23 cellular contexts compared by ENCODE assay signal in the genomic region with DNA sequence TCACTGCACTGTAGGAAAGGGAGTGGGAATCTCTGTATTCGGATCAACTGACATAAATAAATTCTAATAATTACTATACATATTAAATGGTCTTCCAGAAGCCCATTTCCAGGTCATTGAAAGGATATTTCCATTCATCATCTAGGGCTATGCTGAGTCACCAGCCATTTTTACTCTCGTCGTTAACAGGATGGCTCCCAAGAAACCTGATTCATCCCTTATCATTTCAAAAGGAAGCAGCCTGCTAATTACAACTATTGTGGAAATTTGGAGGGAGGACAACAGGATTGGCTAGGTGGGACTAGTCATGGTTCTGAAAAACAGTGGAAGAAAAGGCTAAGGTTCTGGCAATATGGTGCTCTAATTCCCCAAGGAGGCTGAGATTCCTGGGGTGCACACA. TPM values are rescaled to one million over a fixed set of nuclear protein-coding genes. Genes with fewer than 3 reads are reported as not detected.
"Had no signal": no experiment of that assay in that cellular context is flagged by ENCODE, and none has a peak within 500 bp of the region (broad histone marks: within the 10 kb centered on the region; RNA-seq: fewer than 3 reads in every experiment).

No MANE protein-coding gene starts in this region.

- H3K27me3 Mint-ChIP-seq: activated CD4-positive, alpha-beta T cell treated with anti-CD3 and anti-CD28 coated beads, Interleukin-2, amount 10 ng/mL, durations not matched to agents 7 days and 5 days; activated naive CD4-positive, alpha-beta T cell treated with anti-CD3 and anti-CD28 coated beads, Interleukin-2, amount 10 ng/mL, durations not matched to agents 7 days and 5 days; activated naive CD8-positive, alpha-beta T cell treated with anti-CD3 and anti-CD28 coated beads, Interleukin-2, amount 50 U/mL, for 24 hours; activated T-cell treated with anti-CD3 and anti-CD28 coated beads, Interleukin-2, amount 50 U/mL, for 24 hours had no signal

- H3K36me3 ChIP-seq: breast epithelium, esophagus muscularis mucosa, sigmoid colon, stomach, vagina had no signal

- ATAC-seq: activated CD8-positive, alpha-beta T cell treated with anti-CD3 and anti-CD28 coated beads, Interleukin-2, amount 10 ng/mL, durations not matched to agents 7 days and 5 days; activated naive CD8-positive, alpha-beta T cell treated with anti-CD3 and anti-CD28 coated beads, Interleukin-2, amount 50 U/mL, for 24 hours; stimulated activated effector memory CD8-positive, alpha-beta T cell treated with anti-CD3 and anti-CD28 coated beads, Interleukin-12 subunit alpha, Interleukin-12 subunit beta, amount 100 ng/mL, for 72 hours had no signal

- DNase-seq: activated CD4-positive, alpha-beta T cell treated with anti-CD3 and anti-CD28 coated beads, Interleukin-2, amount 10 ng/mL, durations not matched to agents 7 days and 5 days; activated CD8-positive, alpha-beta T cell treated with anti-CD3 and anti-CD28 coated beads, Interleukin-2, amount 10 ng/mL, durations not matched to agents 7 days and 5 days; activated naive CD4-positive, alpha-beta T cell treated with anti-CD3 and anti-CD28 coated beads, Interleukin-2, amount 10 ng/mL, durations not matched to agents 7 days and 5 days; activated naive CD8-positive, alpha-beta T cell treated with anti-CD3 and anti-CD28 coated beads, Interleukin-2, amount 50 U/mL, for 24 hours; activated T-cell treated with anti-CD3 and anti-CD28 coated beads, Interleukin-2, amount 50 U/mL, for 24 hours; aorta; cerebellar nuclear complex; cortex of kidney; effector CD4-positive, alpha-beta T cell; foreskin fibroblast; hippocampal formation; islet precursor cell; sigmoid colon; stimulated activated CD4-positive, alpha-beta T cell treated with anti-CD3 and anti-CD28 coated beads, Interleukin-4, amount 100 ng/mL, for 24 hours; stomach; trophoblast cell had no signal

- H3K4me3 ChIP-seq: breast epithelium, esophagus muscularis mucosa, lung, sigmoid colon, stomach, vagina had no signal

- H3K4me3 Mint-ChIP-seq: activated CD4-positive, alpha-beta T cell treated with anti-CD3 and anti-CD28 coated beads, Interleukin-2, amount 10 ng/mL, durations not matched to agents 7 days and 5 days; activated CD8-positive, alpha-beta T cell treated with anti-CD3 and anti-CD28 coated beads, Interleukin-2, amount 10 ng/mL, durations not matched to agents 7 days and 5 days; activated naive CD4-positive, alpha-beta T cell treated with anti-CD3 and anti-CD28 coated beads, Interleukin-2, amount 10 ng/mL, durations not matched to agents 7 days and 5 days; activated naive CD8-positive, alpha-beta T cell treated with anti-CD3 and anti-CD28 coated beads, Interleukin-2, amount 50 U/mL, for 24 hours; activated T-cell treated with anti-CD3 and anti-CD28 coated beads, Interleukin-2, amount 50 U/mL, for 24 hours; mesothelial cell of epicardium; nephron; stimulated activated effector memory CD8-positive, alpha-beta T cell treated with anti-CD3 and anti-CD28 coated beads, Interleukin-12 subunit alpha, Interleukin-12 subunit beta, amount 100 ng/mL, for 72 hours had no signal

- H3K4me1 ChIP-seq: breast epithelium, esophagus muscularis mucosa, sigmoid colon, stomach, vagina had no signal

- H3K36me3 Mint-ChIP-seq: activated naive CD4-positive, alpha-beta T cell treated with anti-CD3 and anti-CD28 coated beads, Interleukin-2, amount 10 ng/mL, durations not matched to agents 7 days and 5 days; mesothelial cell of epicardium; stimulated activated effector memory CD8-positive, alpha-beta T cell treated with anti-CD3 and anti-CD28 coated beads, Interleukin-12 subunit alpha, Interleukin-12 subunit beta, amount 100 ng/mL, for 72 hours had no signal

- H3K27ac Mint-ChIP-seq: activated CD4-positive, alpha-beta T cell treated with anti-CD3 and anti-CD28 coated beads, Interleukin-2, amount 10 ng/mL, durations not matched to agents 7 days and 5 days; activated CD8-positive, alpha-beta T cell treated with anti-CD3 and anti-CD28 coated beads, Interleukin-2, amount 10 ng/mL, durations not matched to agents 7 days and 5 days; activated naive CD4-positive, alpha-beta T cell treated with anti-CD3 and anti-CD28 coated beads, Interleukin-2, amount 10 ng/mL, durations not matched to agents 7 days and 5 days; activated naive CD8-positive, alpha-beta T cell treated with anti-CD3 and anti-CD28 coated beads, Interleukin-2, amount 50 U/mL, for 24 hours; activated T-cell treated with anti-CD3 and anti-CD28 coated beads, Interleukin-2, amount 50 U/mL, for 24 hours; mesothelial cell of epicardium; nephron; stimulated activated effector memory CD8-positive, alpha-beta T cell treated with anti-CD3 and anti-CD28 coated beads, Interleukin-12 subunit alpha, Interleukin-12 subunit beta, amount 100 ng/mL, for 72 hours had no signal

- H3K9me3 Mint-ChIP-seq: activated CD4-positive, alpha-beta T cell treated with anti-CD3 and anti-CD28 coated beads, Interleukin-2, amount 10 ng/mL, durations not matched to agents 7 days and 5 days; activated naive CD4-positive, alpha-beta T cell treated with anti-CD3 and anti-CD28 coated beads, Interleukin-2, amount 10 ng/mL, durations not matched to agents 7 days and 5 days; activated naive CD8-positive, alpha-beta T cell treated with anti-CD3 and anti-CD28 coated beads, Interleukin-2, amount 50 U/mL, for 24 hours; activated T-cell treated with anti-CD3 and anti-CD28 coated beads, Interleukin-2, amount 50 U/mL, for 24 hours; mesothelial cell of epicardium; nephron; stimulated activated effector memory CD8-positive, alpha-beta T cell treated with anti-CD3 and anti-CD28 coated beads, Interleukin-12 subunit alpha, Interleukin-12 subunit beta, amount 100 ng/mL, for 72 hours had no signal

- H3K27ac ChIP-seq: breast epithelium, esophagus muscularis mucosa, sigmoid colon, stomach, vagina had no signal

- H3K4me1 Mint-ChIP-seq: activated CD4-positive, alpha-beta T cell treated with anti-CD3 and anti-CD28 coated beads, Interleukin-2, amount 10 ng/mL, durations not matched to agents 7 days and 5 days; activated naive CD4-positive, alpha-beta T cell treated with anti-CD3 and anti-CD28 coated beads, Interleukin-2, amount 10 ng/mL, durations not matched to agents 7 days and 5 days; activated naive CD8-positive, alpha-beta T cell treated with anti-CD3 and anti-CD28 coated beads, Interleukin-2, amount 50 U/mL, for 24 hours; mesothelial cell of epicardium; nephron; stimulated activated effector memory CD8-positive, alpha-beta T cell treated with anti-CD3 and anti-CD28 coated beads, Interleukin-12 subunit alpha, Interleukin-12 subunit beta, amount 100 ng/mL, for 72 hours had no signal

- H3K9me3 ChIP-seq: breast epithelium, esophagus muscularis mucosa, sigmoid colon, stomach, vagina had no signal

- H3K27me3 ChIP-seq: breast epithelium, esophagus muscularis mucosa, sigmoid colon, stomach, vagina had no signal

RNA-seq across cellular contexts. Expression of a gene that starts 13.6 kb away (rescaled TPM):
- total RNA-seq: activated CD4-positive, alpha-beta T cell treated with anti-CD3 and anti-CD28 coated beads, Interleukin-2, amount 10 ng/mL, durations not matched to agents 7 days and 5 days; activated CD8-positive, alpha-beta T cell treated with anti-CD3 and anti-CD28 coated beads, Interleukin-2, amount 10 ng/mL, durations not matched to agents 7 days and 5 days; aorta; esophagus muscularis mucosa; sigmoid colon had no signal
- polyA plus RNA-seq: aorta, stomach had no signal
